ENCODE assay signal across 8 cellular contexts in the genomic region with DNA sequence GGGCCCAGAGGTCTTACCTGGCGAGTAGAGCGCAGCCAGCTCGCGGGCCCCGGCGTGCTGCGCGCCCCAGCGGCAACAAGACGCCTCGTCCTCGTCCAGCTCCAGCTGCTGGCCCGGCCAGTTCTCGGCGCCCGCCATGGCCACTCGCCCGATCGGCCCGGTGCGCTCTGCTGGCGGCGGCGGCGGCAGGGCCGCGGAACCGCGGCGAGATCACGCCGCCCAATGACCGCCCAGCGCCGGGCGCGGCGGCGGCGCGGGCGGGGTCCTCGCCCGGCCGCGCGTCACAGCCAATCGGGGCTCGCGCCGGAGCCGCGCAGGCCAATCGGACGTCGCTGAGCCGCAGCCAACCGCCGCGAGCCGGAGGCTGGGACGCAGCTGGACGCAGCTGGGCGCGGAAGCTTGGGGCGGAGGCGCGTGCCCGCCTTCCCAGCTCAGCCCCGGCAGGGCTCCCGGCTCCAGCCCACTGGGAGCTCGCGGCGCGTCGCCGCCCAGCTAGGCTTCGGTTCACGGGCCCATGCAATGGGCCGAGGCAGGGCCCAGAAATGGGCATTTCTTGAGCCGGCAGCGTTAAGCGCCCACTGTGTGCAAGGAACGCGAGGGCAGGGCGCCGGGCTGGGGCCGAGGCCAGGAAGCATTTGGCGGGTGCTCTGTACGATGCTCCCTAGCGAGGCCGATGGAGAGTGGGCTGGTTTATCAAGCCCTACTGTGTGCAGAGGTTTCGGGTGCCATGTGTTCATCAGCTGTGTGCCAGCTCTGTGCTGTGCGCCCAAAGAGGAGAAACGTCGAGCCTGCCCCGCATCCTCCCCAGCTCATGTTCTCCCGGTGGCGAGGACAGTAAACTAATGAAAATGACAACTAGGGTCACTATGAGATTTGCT. TPM values are rescaled to one million over a fixed set of nuclear protein-coding genes. Genes with fewer than 3 reads are reported as not detected.
DNase-seq lines count a peak whose midpoint lies in the region; ATAC-seq, FAIRE-seq and TF ChIP-seq lines count a peak whose summit lies in the region.

A gene (minus strand): TSS at position 224 of the 878 bp plus-strand sequence. CDS start 86 bp downstream, at position 138.

- H3K9me3 ChIP-seq in BE2C = no peaks in the 10 kb centered on the region
- H3K9me3 ChIP-seq in right lobe of liver = no peaks in the 10 kb centered on the region

- intact Hi-C loops in right lobe of liver (cut with DNase I) = no loop called here

- no peak for FAIRE-seq in GM19239 (lab: Jason Lieb, UNC)

- no peak for TF ChIP-seq CTCF in BE2C (IDR thresholded peaks at IDR 0.05; ENCODE audit: low read depth, low read length)
- no peak for TF ChIP-seq CTCF in right lobe of liver (IDR thresholded peaks at IDR 0.05)

- ATAC-seq in HG03457 (IDR thresholded peaks at IDR 0.05; ENCODE audit: unreplicated experiment) = peak; percentile 87
- peak; percentile 92 to 96 (median 96) for ATAC-seq in right lobe of liver

- 0% methylated on average over 3 of the region's 99 CpGs for WGBS in right lobe of liver (ENCODE audit: insufficient coverage, low coverage, low lambda C conversion rate, missing lambda C conversion rate)

- H3K27ac ChIP-seq in right lobe of liver = peak within 1 kb of the TSS; percentile 83 to 90 (median 87)

- peaks cover 5% of the 10 kb centered on the region for H3K4me1 ChIP-seq in BE2C
- H3K4me1 ChIP-seq in right lobe of liver = peaks cover 0 to 27% (median 0%) of the 10 kb centered on the region in 4 donors

- peak; percentile 95 for DNase-seq in BE2C
- peak; percentile 99 for DNase-seq in GM19239 (ENCODE audit: insufficient read length, low spot score)
- peak; percentile 89 for DNase-seq in NCI-H748 (lab: John Stamatoyannopoulos, UW; ENCODE audit: unreplicated experiment)
- DNase-seq in activated CD4-positive, alpha-beta T cell treated with anti-CD3 and anti-CD28 coated beads, Interleukin-2, amount 50 U/mL, for 4 hours = peak; percentile 63 to 64
- DNase-seq in dermis blood vessel endothelial cell = peak; percentile 93
- peak; percentile 93 to 95 (median 95) for DNase-seq in right lobe of liver
- peak; percentile 73 to 82 for DNase-seq in stimulated activated CD4-positive, alpha-beta T cell treated with anti-CD3 and anti-CD28 coated beads, Interleukin-4, amount 100 ng/mL, for 4 hours

- H3K4me3 ChIP-seq in BE2C (ENCODE audit: low read depth, low read length) (peak within 1 kb of the TSS; percentile 96), right lobe of liver (peak within 1 kb of the TSS; percentile 90 to 98 (median 97))

- H3K27me3 ChIP-seq in BE2C (no peaks in the 10 kb centered on the region), right lobe of liver (no peaks in the 10 kb centered on the region)

- H3K36me3 ChIP-seq in BE2C = peaks cover 11% of the 10 kb centered on the region
- no peaks in the 10 kb centered on the region for H3K36me3 ChIP-seq in right lobe of liver

- peak; percentile 99 for TF ChIP-seq POLR2A in right lobe of liver (IDR thresholded peaks at IDR 0.05)

RNA-seq across cellular contexts. Expression of the gene that starts here (rescaled TPM):
- 81.0 TPM for polyA plus RNA-seq in BE2C (2012; ENCODE audit: insufficient read depth, insufficient read length, low read depth)
- total RNA-seq in dermis blood vessel endothelial cell = 17.2 and 20.8 TPM in 2 replicates
- total RNA-seq in right lobe of liver = 10 to 100 TPM in 5 of 6 experiments, 1 to 10 TPM in 1; 6.9 to 25.3 (median 13.7) TPM

Comparison
In these comparisons a context has a peak if more than half of its experiments do, and no peak if none do; other contexts are left out.
1. Peak in every context shown above with its lines: DNase-seq, ATAC-seq, H3K4me3 ChIP-seq and H3K27ac ChIP-seq.